ENCODE assay signal across 23 cellular contexts in genomic region chr14:86533834-86534233, GRCh38.
A peak's percentile ranks its signal among the peaks of the same experiment; 100 is the strongest.
DNase-seq lines count a peak whose midpoint lies in the region; ATAC-seq and TF ChIP-seq lines count a peak whose summit lies in the region.
"Had no signal": no experiment of that assay in that cellular context is flagged by ENCODE, and none has a peak within 500 bp of the region (broad histone marks: within the 10 kb centered on the region; RNA-seq: fewer than 3 reads in every experiment).

No MANE protein-coding gene starts in this region.

- TF ChIP-seq CTCF in OCI-LY3 (IDR thresholded peaks at IDR 0.05; ENCODE audit: low read depth, low read length) (no peak), nephron (IDR thresholded peaks at IDR 0.05; ENCODE audit: unreplicated experiment in 3 of 3) (no peak), mesothelial cell of epicardium (IDR thresholded peaks at IDR 0.05; ENCODE audit: unreplicated experiment) (no peak), type B pancreatic cell (conservative IDR thresholded peaks at IDR 0.05) (no peak)

- H3K27me3 Mint-ChIP-seq in immature natural killer cell (ENCODE audit: low read depth in 3 of 3), result peaks cover 0 to 2% (median 0%) of the 10 kb centered on the region in 3 donors
- no peaks in the 10 kb centered on the region for H3K27me3 Mint-ChIP-seq in nephron (ENCODE audit: low read depth)
- H3K27me3 Mint-ChIP-seq in mesothelial cell of epicardium (ENCODE audit: low read depth), result no peaks in the 10 kb centered on the region
- no peaks in the 10 kb centered on the region for H3K27me3 Mint-ChIP-seq in type B pancreatic cell
- H3K27me3 Mint-ChIP-seq: CD4-positive, alpha-beta T cell; CD8-positive, alpha-beta memory T cell had no signal

- no peaks in the 10 kb centered on the region for H3K27me3 ChIP-seq in OCI-LY3 (ENCODE audit: low read depth, low read length)
- H3K27me3 ChIP-seq: BE2C; BLaER1 treated with 17β-estradiol and CSF1 and Interleukin-3, amounts not matched to agents 10 nM and 100 nM had no signal

- H3K9me3 ChIP-seq in OCI-LY3 (ENCODE audit: insufficient read depth, low read length), result no peaks in the 10 kb centered on the region
- H3K9me3 ChIP-seq: A549; BE2C; BLaER1 treated with 17β-estradiol and CSF1 and Interleukin-3, amounts not matched to agents 10 nM and 100 nM; HAP-1 had no signal

- H3K9me3 Mint-ChIP-seq in immature natural killer cell (peaks cover 0 to 5% (median 0%) of the 10 kb centered on the region in 6 donors), nephron (peaks cover 11% of the 10 kb centered on the region), mesothelial cell of epicardium (peaks cover 9% of the 10 kb centered on the region), type B pancreatic cell (no peaks in the 10 kb centered on the region)
- H3K9me3 Mint-ChIP-seq: CD4-positive, alpha-beta T cell had no signal

- H3K4me3 Mint-ChIP-seq in immature natural killer cell, result peak overlapping the region; percentile 52 to 79 (median 68)
- H3K4me3 Mint-ChIP-seq in nephron, result no peak overlapping the region
- H3K4me3 Mint-ChIP-seq in mesothelial cell of epicardium, result no peak overlapping the region
- H3K4me3 Mint-ChIP-seq in type B pancreatic cell, result no peak overlapping the region
- H3K4me3 Mint-ChIP-seq: CD14-positive monocyte; CD4-positive, alpha-beta T cell; HFFc6 had no signal

- no peak for ATAC-seq in GM19351 (IDR thresholded peaks at IDR 0.05; ENCODE audit: unreplicated experiment)
- ATAC-seq: A549, GM12878 had no signal

- H3K4me1 ChIP-seq in OCI-LY3 (ENCODE audit: low read length), result peaks cover 11% of the 10 kb centered on the region
- H3K4me1 ChIP-seq: A549; BE2C; BLaER1 treated with 17β-estradiol and CSF1 and Interleukin-3, amounts not matched to agents 10 nM and 100 nM; HAP-1 had no signal

- no peak overlapping the region for H3K4me3 ChIP-seq in OCI-LY3 (ENCODE audit: low read length)
- H3K4me3 ChIP-seq: A549; BLaER1 treated with 17β-estradiol and CSF1 and Interleukin-3, amounts not matched to agents 10 nM and 100 nM; GM12878; HAP-1 had no signal

- H3K27ac Mint-ChIP-seq in immature natural killer cell (peak overlapping the region in 4 of 6 donors; percentile 6 to 73 (median 37)), nephron (peak overlapping the region; percentile 78 to 99 (median 88)), mesothelial cell of epicardium (no peak overlapping the region), type B pancreatic cell (no peak overlapping the region)
- H3K27ac Mint-ChIP-seq: CD14-positive monocyte; CD4-positive, alpha-beta T cell; HFFc6 had no signal

- peaks cover 6% of the 10 kb centered on the region for H3K36me3 ChIP-seq in OCI-LY3 (replicated peaks; ENCODE audit: low read depth, low read length)
- H3K36me3 ChIP-seq: BE2C; BLaER1 treated with 17β-estradiol and CSF1 and Interleukin-3, amounts not matched to agents 10 nM and 100 nM; HAP-1 had no signal

- no peaks in the 10 kb centered on the region for H3K79me2 ChIP-seq in OCI-LY3 (ENCODE audit: low read length)

- DNase-seq in immature natural killer cell, result peak; percentile 40 to 51 (median 46)
- DNase-seq in mesothelial cell of epicardium (ENCODE audit: low spot score in 2 of 2, unreplicated experiment in 2 of 2), result no peak
- DNase-seq in type B pancreatic cell (ENCODE audit: extremely low spot score, unreplicated experiment), result no peak
- DNase-seq: 8988T; ACHN; AML-193; BE2C; CD4-positive, alpha-beta T cell; CD8-positive, alpha-beta memory T cell; DMS 273 treated with DMSO at 0.1 percent for 48 hours; DMS79; EL; GDM1; GOT3; HFFc6 had no signal

- H3K36me3 Mint-ChIP-seq in immature natural killer cell, result peaks cover 0 to 6% (median 0%) of the 10 kb centered on the region in 3 donors
- H3K36me3 Mint-ChIP-seq in nephron (ENCODE audit: low read depth), result peaks cover 5% of the 10 kb centered on the region
- H3K36me3 Mint-ChIP-seq in mesothelial cell of epicardium, result no peaks in the 10 kb centered on the region
- H3K36me3 Mint-ChIP-seq in type B pancreatic cell, result no peaks in the 10 kb centered on the region
- H3K36me3 Mint-ChIP-seq: CD14-positive monocyte had no signal

- H2AFZ ChIP-seq in OCI-LY3 (ENCODE audit: low read depth, low read length), result no peak overlapping the region

- H3K27ac ChIP-seq in OCI-LY3 (ENCODE audit: low read length), result no peak overlapping the region
- H3K27ac ChIP-seq: A549; BLaER1 treated with 17β-estradiol and CSF1 and Interleukin-3, amounts not matched to agents 10 nM and 100 nM had no signal

- H3K9ac ChIP-seq in OCI-LY3 (ENCODE audit: low read length), result no peak overlapping the region
- H3K9ac ChIP-seq: BLaER1 treated with 17β-estradiol and CSF1 and Interleukin-3, amounts not matched to agents 10 nM and 100 nM had no signal

- H3K4me2 ChIP-seq in OCI-LY3 (ENCODE audit: low read length), result peak overlapping the region; percentile 10; the same call in 1 of the 2 replicates
- H3K4me2 ChIP-seq: A549; BLaER1 treated with 17β-estradiol and CSF1 and Interleukin-3, amounts not matched to agents 10 nM and 100 nM had no signal

- H4K20me1 ChIP-seq in OCI-LY3 (ENCODE audit: insufficient read depth, low read length), result no peaks in the 10 kb centered on the region
- H4K20me1 ChIP-seq: BLaER1 treated with 17β-estradiol and CSF1 and Interleukin-3, amounts not matched to agents 10 nM and 100 nM had no signal

- H3K4me1 Mint-ChIP-seq in immature natural killer cell, result peaks cover 25 to 27% of the 10 kb centered on the region in 2 donors
- H3K4me1 Mint-ChIP-seq in nephron, result peaks cover 13% of the 10 kb centered on the region
- H3K4me1 Mint-ChIP-seq in mesothelial cell of epicardium, result peaks cover 2% of the 10 kb centered on the region
- peaks cover under 1% of the 10 kb centered on the region for H3K4me1 Mint-ChIP-seq in type B pancreatic cell (ENCODE audit: unreplicated experiment)
- H3K4me1 Mint-ChIP-seq: CD14-positive monocyte had no signal

Comparison
In these comparisons a context has a peak if more than half of its experiments do, and no peak if none do; other contexts are left out.
1. DNase-seq: peak in immature natural killer cell (3 of 3); none in mesothelial cell of epicardium (0 of 2) and type B pancreatic cell (single experiment).
2. H3K27ac Mint-ChIP-seq: peak in immature natural killer cell (4 of 6) and nephron (3 of 3); none in mesothelial cell of epicardium (single experiment) and type B pancreatic cell (single experiment).
3. H3K4me3 Mint-ChIP-seq: peak in immature natural killer cell (5 of 5); none in nephron (0 of 3), mesothelial cell of epicardium (single experiment) and type B pancreatic cell (single experiment).